9 cellular contexts compared by ENCODE assay signal in genomic region chrX:70134116-70134477, GRCh38. TPM values are rescaled to one million over a fixed set of nuclear protein-coding genes. Genes with fewer than 3 reads are reported as not detected.
DNase-seq lines count a peak whose midpoint lies in the region; ATAC-seq and TF ChIP-seq lines count a peak whose summit lies in the region.
"Had no signal": no experiment of that assay in that cellular context is flagged by ENCODE, and none has a peak within 500 bp of the region (broad histone marks: within the 10 kb centered on the region; RNA-seq: fewer than 3 reads in every experiment).

No MANE protein-coding gene starts in this region.

- peak in 1 of 10 experiments; percentile 1 for DNase-seq in CD4-positive, alpha-beta T cell
- no peak for DNase-seq in astrocyte of the cerebellum (ENCODE audit: low read depth)
- DNase-seq in kidney epithelial cell (ENCODE audit: low read depth): no peak
- no peak for DNase-seq in thyroid gland
- no peak for DNase-seq in NAMALWA (ENCODE audit: low spot score)
- no peak for DNase-seq in NCI-H1694 (lab: John Stamatoyannopoulos, UW)

- peaks cover 33% of the 10 kb centered on the region for H3K36me3 ChIP-seq in HUES64 (ENCODE audit: insufficient read depth, low read length)
- H3K36me3 ChIP-seq in kidney epithelial cell (ENCODE audit: control insufficient read depth, insufficient read depth, low read length): no peaks in the 10 kb centered on the region
- H3K36me3 ChIP-seq in thyroid gland: no peaks in the 10 kb centered on the region

- CTCF ChIA-PET in CD4-positive, alpha-beta T cell (lab: Charles Lee): interaction anchor here (0.7 to 2.4 kb wide), 2 partner anchors 41 to 103 kb away, joined by 3 to 5 read pairs; no protein-coding TSS in a partner anchor

- peak overlapping the region; percentile 89 for H3K4me3 Mint-ChIP-seq in CD4-positive, alpha-beta T cell

- no peak for TF ChIP-seq POLR2A in thyroid gland (IDR thresholded peaks at IDR 0.05)

- POLR2A ChIA-PET in CD4-positive, alpha-beta T cell (lab: Charles Lee): interaction anchor here (1.0 to 2.5 kb wide), 10 partner anchors 8 to 1305 kb away, joined by 3 to 11 read pairs (median 7); partner anchors contain the start of genes EFNB1, KIF4A, PDZD11 and PJA1

- H3K9ac ChIP-seq in HUES64 (ENCODE audit: low read depth, low read length): peak overlapping the region; percentile 95

- TF ChIP-seq CTCF in CD4-positive, alpha-beta T cell (IDR thresholded peaks at IDR 0.05): no peak
- TF ChIP-seq CTCF in astrocyte of the cerebellum (IDR thresholded peaks at IDR 0.05; ENCODE audit: low read depth, low read length, missing control alignments): no peak
- no peak for TF ChIP-seq CTCF in kidney epithelial cell (IDR thresholded peaks at IDR 0.05; ENCODE audit: insufficient read depth, low read length, poor library complexity, severe bottlenecking)
- TF ChIP-seq CTCF in thyroid gland (IDR thresholded peaks at IDR 0.05): no peak

- ATAC-seq in CD4-positive, alpha-beta T cell (ENCODE audit: poor library complexity): peak; percentile 22
- peak; percentile 11 for ATAC-seq in GM19397 (IDR thresholded peaks at IDR 0.05; ENCODE audit: unreplicated experiment)

- WGBS in HUES64: 0% methylated on average over 12 of the region's 12 CpGs
- WGBS in thyroid gland, 2 donors: 0% methylated on average over 8 to 12 of the region's 12 CpGs

- no peaks in the 10 kb centered on the region for H3K9me3 Mint-ChIP-seq in CD4-positive, alpha-beta T cell

- in situ Hi-C loops in astrocyte of the cerebellum (cut with HindIII; ENCODE audit: low sequenced_read_pairs): no loop called here

- H3K27ac ChIP-seq in CD4-positive, alpha-beta T cell (ENCODE audit: low read depth, low read length): peak overlapping the region; percentile 79
- peak overlapping the region; percentile 100; the same call in 1 of the 2 replicates for H3K27ac ChIP-seq in HUES64 (ENCODE audit: low read depth, low read length)
- peak overlapping the region in 2 of 3 donors; percentile 66 to 82 for H3K27ac ChIP-seq in thyroid gland

- H3K27ac Mint-ChIP-seq in CD4-positive, alpha-beta T cell: peak overlapping the region; percentile 87

- peaks cover 37% of the 10 kb centered on the region for H3K4me1 Mint-ChIP-seq in CD4-positive, alpha-beta T cell (ENCODE audit: low read depth)

- peaks cover 36% of the 10 kb centered on the region for H3K36me3 Mint-ChIP-seq in CD4-positive, alpha-beta T cell (ENCODE audit: low read depth)

- H3K4me1 ChIP-seq in HUES64 (ENCODE audit: insufficient read depth, low read length) (peaks cover 15% of the 10 kb centered on the region), thyroid gland (peaks cover 6 to 9% of the 10 kb centered on the region in 2 donors)

- no peaks in the 10 kb centered on the region for H3K27me3 Mint-ChIP-seq in CD4-positive, alpha-beta T cell

- no peaks in the 10 kb centered on the region for H3K27me3 ChIP-seq in CD4-positive, alpha-beta T cell (ENCODE audit: control insufficient read depth, insufficient read depth, low read length)
- no peaks in the 10 kb centered on the region for H3K27me3 ChIP-seq in HUES64 (ENCODE audit: insufficient read depth, low read length)
- H3K27me3 ChIP-seq in kidney epithelial cell (ENCODE audit: control insufficient read depth, insufficient read depth, low read length): no peaks in the 10 kb centered on the region
- peaks cover 8% of the 10 kb centered on the region for H3K27me3 ChIP-seq in thyroid gland

- no peaks in the 10 kb centered on the region for H3K9me3 ChIP-seq in CD4-positive, alpha-beta T cell (ENCODE audit: control insufficient read depth, low read length)
- H3K9me3 ChIP-seq in HUES64 (ENCODE audit: insufficient read depth, low read depth, low read length) (no peaks in the 10 kb centered on the region), thyroid gland (no peaks in the 10 kb centered on the region)

- intact Hi-C loops in CD4-positive, alpha-beta T cell (cut with DNase I, micrococcal nuclease): loop anchor here (5.0 to 10.0 kb wide), 6 partner anchors 102 to 1309 kb away; partner anchors contain the start of genes EFNB1 (in 1 of the 2), PDZD11 (in 1 of the 2), PJA1 (in 1 of the 2) and RAB41 (in 1 of the 2)
- intact Hi-C loops in thyroid gland (cut with DNase I): no loop called here

- H3K4me3 ChIP-seq in HUES64 (ENCODE audit: low read length): peak overlapping the region; percentile 99
- H3K4me3 ChIP-seq in astrocyte of the cerebellum (ENCODE audit: low read depth, low read length): peak overlapping the region; percentile 77
- H3K4me3 ChIP-seq in kidney epithelial cell (ENCODE audit: low read depth, low read length): peak overlapping the region; percentile 86
- H3K4me3 ChIP-seq in thyroid gland (replicated peaks in 1 of 3): peak overlapping the region; percentile 64 to 73 (median 69)

RNA-seq across cellular contexts. Expression of gene IGBP1, which starts 0.8 kb away (rescaled TPM):
- total RNA-seq in CD4-positive, alpha-beta T cell: 10 to 100 TPM; 63.7 to 64.4 TPM
- polyA plus RNA-seq in HUES64 (2013, experiment 1 of 2): 34.6 TPM
- 41.7 TPM for polyA plus RNA-seq in HUES64 (2013, experiment 2 of 2)
- total RNA-seq in kidney epithelial cell (54.7 and 64.2 TPM in 2 replicates), thyroid gland (10 to 100 TPM; 63.5 to 96.7 (median 80.7) TPM)

RNA-seq across cellular contexts. Expression of gene DGAT2L6, which starts 43.2 kb away (rescaled TPM):
- total RNA-seq in CD4-positive, alpha-beta T cell: not detected
- not detected for polyA plus RNA-seq in HUES64 (2013, experiment 1 of 2)
- polyA plus RNA-seq in HUES64 (2013, experiment 2 of 2): not detected
- total RNA-seq in kidney epithelial cell (not detected in 2 replicates), thyroid gland (not detected)
- total RNA-seq: T-helper 1 cell treated with Interleukin-12 subunit alpha and Interleukin-12 subunit beta and Interleukin-4 antibody, amounts not matched to agents 30 ng/mL and 1 ng/mL, for 36 hours had no signal
